In genomic region chr2:38581193-38582147, GRCh38 we compare ENCODE assay signal across 8 cellular contexts. TPM values are rescaled to one million over a fixed set of nuclear protein-coding genes. Genes with fewer than 3 reads are reported as not detected.
A peak's percentile ranks its signal among the peaks of the same experiment; 100 is the strongest.
DNase-seq lines count a peak whose midpoint lies in the region; ATAC-seq and TF ChIP-seq lines count a peak whose summit lies in the region.

No MANE protein-coding gene starts in this region.

- ATAC-seq in stimulated activated naive B cell treated with anti-CD40 and anti-IgM and Interleukin-4, amounts not matched to agents 10 μg/mL and 1 μg/mL and 100 μg/mL, for 72 hours (replicated peaks) = peak; percentile 65 to 78
- no peak for ATAC-seq in HG03521 (IDR thresholded peaks at IDR 0.05; ENCODE audit: unreplicated experiment)

- POLR2A ChIA-PET in AG04450 (lab: Yijun Ruan, JAX) = interaction anchor here (0.6 to 1.5 kb wide), 3 partner anchors 21 to 170 kb away, joined by 6 to 18 read pairs (median 9); partner anchors contain the start of genes HNRNPLL and SRSF7

- no peak overlapping the region for H3K4me3 Mint-ChIP-seq in stimulated activated naive B cell treated with anti-CD40 and anti-IgM and Interleukin-4, amounts not matched to agents 10 μg/mL and 1 μg/mL and 100 μg/mL, for 72 hours

- no peaks in the 10 kb centered on the region for H3K9me3 Mint-ChIP-seq in stimulated activated naive B cell treated with anti-CD40 and anti-IgM and Interleukin-4, amounts not matched to agents 10 μg/mL and 1 μg/mL and 100 μg/mL, for 72 hours

- TF ChIP-seq CTCF in AG04450 (IDR thresholded peaks at IDR 0.05; ENCODE audit: low read depth, low read length) (peak; percentile 66), GM12865 (IDR thresholded peaks at IDR 0.05; ENCODE audit: insufficient read depth, low read depth, low read length, missing control alignments) (peak; percentile 56), kidney epithelial cell (IDR thresholded peaks at IDR 0.05; ENCODE audit: insufficient read depth, low read length, poor library complexity, severe bottlenecking) (peak; percentile 37)

- no peaks in the 10 kb centered on the region for H3K4me1 Mint-ChIP-seq in stimulated activated naive B cell treated with anti-CD40 and anti-IgM and Interleukin-4, amounts not matched to agents 10 μg/mL and 1 μg/mL and 100 μg/mL, for 72 hours

- no peaks in the 10 kb centered on the region for H3K27me3 ChIP-seq in AG04450 (ENCODE audit: control insufficient read depth, insufficient read depth, low read length)
- no peaks in the 10 kb centered on the region for H3K27me3 ChIP-seq in kidney epithelial cell (ENCODE audit: control insufficient read depth, insufficient read depth, low read length)

- no peak overlapping the region for H3K4me3 ChIP-seq in AG04450 (ENCODE audit: low read depth, low read length)
- H3K4me3 ChIP-seq in GM12865 (ENCODE audit: low read depth, low read length) = no peak overlapping the region
- no peak overlapping the region for H3K4me3 ChIP-seq in kidney epithelial cell (ENCODE audit: low read depth, low read length)

- CTCF ChIA-PET in AG04450 (lab: Charles Lee) = interaction anchor here (0.6 to 3.5 kb wide), 61 partner anchors 9 to 1522 kb away, joined by 3 to 49 read pairs (median 5); partner anchors contain the start of genes GALM and HNRNPLL

- no peaks in the 10 kb centered on the region for H3K9me3 ChIP-seq in AG04450 (ENCODE audit: control insufficient read depth, insufficient read depth, low read length)

- DNase-seq in AG04450 (ENCODE audit: low read depth, low spot score) = peak; percentile 57
- DNase-seq in GM12865 (ENCODE audit: low read depth) = peak; percentile 86
- DNase-seq in NAMALWA (ENCODE audit: low spot score) = peak; percentile 83
- DNase-seq in SHP77 treated with DMSO at 0.1 percent for 48 hours (lab: John Stamatoyannopoulos, UW) = peak; percentile 42
- peak in 36 of 61 donors; percentile 3 to 83 (median 26) for DNase-seq in caudate nucleus (lab: John Stamatoyannopoulos, UW)
- DNase-seq in kidney epithelial cell (ENCODE audit: low read depth) = no peak
- DNase-seq in stimulated activated naive B cell treated with anti-CD40 and anti-IgM and Interleukin-4, amounts not matched to agents 10 μg/mL and 1 μg/mL and 100 μg/mL, for 72 hours = no peak

- H3K27ac Mint-ChIP-seq in stimulated activated naive B cell treated with anti-CD40 and anti-IgM and Interleukin-4, amounts not matched to agents 10 μg/mL and 1 μg/mL and 100 μg/mL, for 72 hours = no peak overlapping the region

- no peaks in the 10 kb centered on the region for H3K36me3 ChIP-seq in kidney epithelial cell (ENCODE audit: control insufficient read depth, insufficient read depth, low read length)

- peaks cover 0 to 8% of the 10 kb centered on the region in 2 donors for H3K36me3 Mint-ChIP-seq in stimulated activated naive B cell treated with anti-CD40 and anti-IgM and Interleukin-4, amounts not matched to agents 10 μg/mL and 1 μg/mL and 100 μg/mL, for 72 hours

- no peaks in the 10 kb centered on the region for H3K27me3 Mint-ChIP-seq in stimulated activated naive B cell treated with anti-CD40 and anti-IgM and Interleukin-4, amounts not matched to agents 10 μg/mL and 1 μg/mL and 100 μg/mL, for 72 hours

- H3K27ac ChIP-seq in AG04450 (ENCODE audit: low read depth, low read length) = no peak overlapping the region
- peak overlapping the region; percentile 1 for H3K27ac ChIP-seq in caudate nucleus (ENCODE audit: low read depth, low read length)

RNA-seq across cellular contexts. Expression of gene HNRNPLL, which starts 21.3 kb away (rescaled TPM):
- 55.0 and 78.5 TPM in 2 replicates for polyA plus RNA-seq in AG04450 (2011; rRNA removed)
- 31.0 and 46.1 TPM in 2 replicates for polyA minus RNA-seq in AG04450 (2011; rRNA and poly(A)+ RNA removed)
- 29.7 and 39.2 TPM in 2 replicates for total RNA-seq in kidney epithelial cell

Comparison
In these comparisons a context has a peak if more than half of its experiments do, and no peak if none do; other contexts are left out.
1. DNase-seq: peak in AG04450 (single experiment), GM12865 (single experiment), NAMALWA (single experiment), SHP77 treated with DMSO at 0.1 percent for 48 hours (single experiment) and caudate nucleus (36 of 61); none in kidney epithelial cell (single experiment) and stimulated activated naive B cell treated with anti-CD40 and anti-IgM and Interleukin-4, amounts not matched to agents 10 μg/mL and 1 μg/mL and 100 μg/mL, for 72 hours (single experiment).
2. Peak in every context shown above with its lines, with median percentiles within 50 percentile points of each other: CTCF ChIP-seq.